Comparison of ENCODE assay signal across 28 cellular contexts in genomic region chr22:39789794-39790193, GRCh38.
"Had no signal": no experiment of that assay in that cellular context is flagged by ENCODE, and none has a peak within 500 bp of the region (broad histone marks: within the 10 kb centered on the region; RNA-seq: fewer than 3 reads in every experiment).

No MANE protein-coding gene starts in this region.

- H3K4me3 ChIP-seq: coronary artery, esophagus muscularis mucosa, gastroesophageal sphincter, heart left ventricle, lung, prostate gland, right atrium auricular region, smooth muscle cell, suprapubic skin had no signal

- ATAC-seq: foreskin keratinocyte; gastroesophageal sphincter; heart left ventricle; left lobe of liver; naive thymus-derived CD4-positive, alpha-beta T cell; sciatic nerve; stimulated activated naive CD8-positive, alpha-beta T cell treated with anti-CD3 and anti-CD28 coated beads, Interleukin-15, amount 100 ng/mL, for 72 hours had no signal

- H3K4me1 Mint-ChIP-seq: nephron; stimulated activated naive CD8-positive, alpha-beta T cell treated with anti-CD3 and anti-CD28 coated beads, Interleukin-15, amount 100 ng/mL, for 72 hours had no signal

- H3K9me3 ChIP-seq: gastroesophageal sphincter, prostate gland, right atrium auricular region, suprapubic skin had no signal

- H3K36me3 ChIP-seq: esophagus muscularis mucosa, gastroesophageal sphincter, heart left ventricle, prostate gland, right atrium auricular region, suprapubic skin had no signal

- H3K27me3 Mint-ChIP-seq: memory B cell; stimulated activated naive CD8-positive, alpha-beta T cell treated with anti-CD3 and anti-CD28 coated beads, Interleukin-15, amount 100 ng/mL, for 72 hours had no signal

- H3K4me3 Mint-ChIP-seq: memory B cell; nephron; stimulated activated naive CD8-positive, alpha-beta T cell treated with anti-CD3 and anti-CD28 coated beads, Interleukin-15, amount 100 ng/mL, for 72 hours had no signal

- H3K27me3 ChIP-seq: esophagus muscularis mucosa, gastroesophageal sphincter, right atrium auricular region had no signal

- H3K27ac Mint-ChIP-seq: memory B cell; nephron; stimulated activated naive CD8-positive, alpha-beta T cell treated with anti-CD3 and anti-CD28 coated beads, Interleukin-15, amount 100 ng/mL, for 72 hours had no signal

- H3K27ac ChIP-seq: coronary artery, esophagus muscularis mucosa, foreskin keratinocyte, gastroesophageal sphincter, heart left ventricle, prostate gland, right atrium auricular region, suprapubic skin had no signal

- H3K9me3 Mint-ChIP-seq: stimulated activated naive CD8-positive, alpha-beta T cell treated with anti-CD3 and anti-CD28 coated beads, Interleukin-15, amount 100 ng/mL, for 72 hours had no signal

- DNase-seq: dermis blood vessel endothelial cell; effector memory CD4-positive, alpha-beta T cell; foreskin keratinocyte; heart left ventricle; hippocampal formation; islet precursor cell; kidney glomerular epithelial cell; naive thymus-derived CD4-positive, alpha-beta T cell; nucleus accumbens; stimulated activated CD4-positive, alpha-beta T cell treated with anti-CD3 and anti-CD28 coated beads, Interleukin-12 subunit alpha, Interleukin-12 subunit beta, amount 100 ng/mL, for 4 hours; stimulated activated CD4-positive, alpha-beta T cell treated with anti-CD3 and anti-CD28 coated beads, Interleukin-1b, Interleukin-23, amount 100 ng/mL, for 48 hours; stimulated activated CD4-positive, alpha-beta T cell treated with anti-CD3 and anti-CD28 coated beads, Interleukin-4, amount 100 ng/mL, for 1 hour; stimulated activated CD8-positive, alpha-beta memory T cell treated with anti-CD3 and anti-CD28 coated beads, Interleukin-4, amount 100 ng/mL, for 48 hours; stimulated activated naive CD4-positive, alpha-beta T cell; stimulated activated naive CD8-positive, alpha-beta T cell treated with anti-CD3 and anti-CD28 coated beads, Interleukin-15, amount 100 ng/mL, for 72 hours; trophoblast cell had no signal

- H3K4me2 ChIP-seq: smooth muscle cell had no signal

- H3K4me1 ChIP-seq: esophagus muscularis mucosa, foreskin keratinocyte, gastroesophageal sphincter, heart left ventricle, prostate gland, right atrium auricular region, suprapubic skin had no signal
